21 cellular contexts compared by ENCODE assay signal in the genomic region with DNA sequence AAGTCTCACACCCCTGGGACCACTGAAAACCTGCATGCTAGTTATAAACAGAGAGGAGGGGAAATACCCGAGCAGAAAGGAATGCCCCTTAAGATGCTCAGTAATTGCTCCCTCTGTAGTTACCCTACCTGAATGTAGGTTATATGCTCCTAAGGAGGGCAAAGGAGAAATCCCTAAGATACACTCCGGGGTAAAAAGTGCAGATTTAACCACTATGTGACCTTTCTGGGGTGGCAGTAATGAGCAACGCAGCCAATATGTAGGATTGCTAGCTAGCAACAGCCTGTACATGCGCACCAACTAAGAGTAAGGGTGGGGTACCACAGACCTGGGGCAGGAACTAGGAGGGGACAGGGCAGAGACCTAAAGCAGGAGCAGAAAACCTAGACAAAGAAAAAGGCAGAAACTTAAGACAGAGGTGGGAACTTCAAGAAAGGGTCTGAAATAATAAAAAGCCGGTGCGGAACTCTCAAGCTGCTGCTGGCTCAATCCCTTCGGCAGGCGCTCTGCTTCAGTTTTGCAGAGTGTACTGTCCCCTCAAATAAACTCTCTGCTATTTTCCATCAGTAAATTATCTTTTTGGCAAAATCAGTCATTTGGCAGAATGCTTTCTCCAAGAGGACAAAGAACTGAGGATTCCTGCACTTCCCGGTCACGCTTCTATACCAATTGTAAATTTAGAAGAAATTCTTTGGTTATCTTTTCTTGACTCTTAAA.
A peak's percentile ranks its signal among the peaks of the same experiment; 100 is the strongest.
DNase-seq lines count a peak whose midpoint lies in the region; ATAC-seq, FAIRE-seq and TF ChIP-seq lines count a peak whose summit lies in the region.
"Had no signal": no experiment of that assay in that cellular context is flagged by ENCODE, and none has a peak within 500 bp of the region (broad histone marks: within the 10 kb centered on the region; RNA-seq: fewer than 3 reads in every experiment).

No MANE protein-coding gene starts in this region.

- no peaks in the 10 kb centered on the region for H3K36me3 Mint-ChIP-seq in GM23338 (ENCODE audit: low read depth)
- H3K36me3 Mint-ChIP-seq: CD4-positive, CD25-positive, alpha-beta regulatory T cell; CD8-positive, alpha-beta memory T cell had no signal

- WGBS in testis, 2 donors: 45 to 47% methylated on average over 10 of the region's 10 CpGs

- DNase-seq in GM23338 (ENCODE audit: low spot score): no peak
- DNase-seq in Karpas-422: peak; percentile 60
- peak; percentile 65 for DNase-seq in kidney
- DNase-seq in testis: peak; percentile 32
- DNase-seq in activated CD4-positive, CD25-positive, alpha-beta regulatory T cell (lab: John Stamatoyannopoulos, UW): no peak
- no peak for DNase-seq in foreskin keratinocyte
- DNase-seq: ACHN; BE2C; C1 segment of cervical spinal cord; CD4-positive, CD25-positive, alpha-beta regulatory T cell; CD8-positive, alpha-beta memory T cell; COR-L47; DMS 273 treated with DMSO at 0.1 percent for 48 hours; DMS53; DND-41; EL; HCEC 1CT had no signal

- peaks cover 8% of the 10 kb centered on the region; the same call in 2 of the 3 replicates for H3K4me1 Mint-ChIP-seq in GM23338
- H3K4me1 Mint-ChIP-seq: CD4-positive, CD25-positive, alpha-beta regulatory T cell; CD8-positive, alpha-beta memory T cell had no signal

- H3K9me3 Mint-ChIP-seq in GM23338: no peaks in the 10 kb centered on the region

- H3K27me3 Mint-ChIP-seq in GM23338 (ENCODE audit: insufficient read depth, low read depth, poor library complexity): no peaks in the 10 kb centered on the region
- H3K27me3 Mint-ChIP-seq: CD4-positive, CD25-positive, alpha-beta regulatory T cell; CD8-positive, alpha-beta memory T cell had no signal

- peak; percentile 29; the same call in 1 of the 3 replicates for ATAC-seq in GM23338
- no peak for ATAC-seq in foreskin keratinocyte
- ATAC-seq: GM12878 had no signal

- no peaks in the 10 kb centered on the region for H3F3A ChIP-seq in GM23338 (replicated peaks; ENCODE audit: low read depth)

- no peak overlapping the region for H3K4me3 Mint-ChIP-seq in GM23338
- H3K4me3 Mint-ChIP-seq: CD4-positive, CD25-positive, alpha-beta regulatory T cell; CD8-positive, alpha-beta memory T cell had no signal

- H3K4me2 ChIP-seq in GM23338: no peak overlapping the region
- peak overlapping the region; percentile 13 for H3K4me2 ChIP-seq in Karpas-422 (ENCODE audit: low read depth, low read length, poor library complexity, severe bottlenecking)

- H3K9me2 ChIP-seq in GM23338 (ENCODE audit: insufficient read depth) (peaks cover under 1% of the 10 kb centered on the region; the same call in 1 of the 2 replicates), Karpas-422 (replicated peaks; ENCODE audit: insufficient read depth, low read length) (no peaks in the 10 kb centered on the region)

- H3K27ac ChIP-seq in GM23338 (ENCODE audit: low read depth): no peak overlapping the region
- peak overlapping the region; percentile 80 for H3K27ac ChIP-seq in Karpas-422 (ENCODE audit: low read length)
- no peak overlapping the region for H3K27ac ChIP-seq in kidney (ENCODE audit: low read depth in 2 of 2, low read length in 2 of 2)
- no peak overlapping the region for H3K27ac ChIP-seq in testis
- no peak overlapping the region for H3K27ac ChIP-seq in foreskin keratinocyte
- H3K27ac ChIP-seq: HL-60 had no signal

- H3K79me2 ChIP-seq in GM23338 (replicated peaks; ENCODE audit: insufficient read depth) (no peaks in the 10 kb centered on the region), Karpas-422 (ENCODE audit: low read length) (peaks cover 4% of the 10 kb centered on the region; the same call in 1 of the 2 replicates)

- no peak overlapping the region for H3K27ac Mint-ChIP-seq in GM23338
- H3K27ac Mint-ChIP-seq: CD4-positive, CD25-positive, alpha-beta regulatory T cell; CD8-positive, alpha-beta memory T cell had no signal

- H3K4me1 ChIP-seq in GM23338 (ENCODE audit: insufficient read depth) (no peaks in the 10 kb centered on the region), Karpas-422 (ENCODE audit: low read length) (peaks cover 79% of the 10 kb centered on the region), kidney (ENCODE audit: control insufficient read depth in 1 of 2, insufficient read depth in 1 of 2, low read depth in 1 of 2, low read length in 2 of 2) (no peaks in the 10 kb centered on the region), testis (no peaks in the 10 kb centered on the region), foreskin keratinocyte (no peaks in the 10 kb centered on the region)
- H3K4me1 ChIP-seq: BE2C had no signal

- H3K27me3 ChIP-seq in GM23338 (ENCODE audit: insufficient read depth) (no peaks in the 10 kb centered on the region), Karpas-422 (ENCODE audit: low read length) (no peaks in the 10 kb centered on the region), testis (no peaks in the 10 kb centered on the region), foreskin keratinocyte (no peaks in the 10 kb centered on the region)
- H3K27me3 ChIP-seq: BE2C had no signal

- no peak overlapping the region for H3K4me3 ChIP-seq in GM23338
- no peak overlapping the region for H3K4me3 ChIP-seq in Karpas-422 (ENCODE audit: low read length)
- H3K4me3 ChIP-seq in kidney (ENCODE audit: low read length in 2 of 2): no peak overlapping the region
- no peak overlapping the region for H3K4me3 ChIP-seq in testis
- H3K4me3 ChIP-seq: GM12878 had no signal

- peak overlapping the region; percentile 33 for H3K9ac ChIP-seq in Karpas-422 (ENCODE audit: low read length)
- H3K9ac ChIP-seq in kidney (ENCODE audit: low read length in 2 of 2): no peak overlapping the region

- no peak for TF ChIP-seq POLR2A in testis (IDR thresholded peaks at IDR 0.05)

- no peaks in the 10 kb centered on the region for H3K9me3 ChIP-seq in Karpas-422 (ENCODE audit: low read length)
- peaks cover 0 to 2% of the 10 kb centered on the region in 2 donors for H3K9me3 ChIP-seq in kidney (ENCODE audit: control insufficient read depth in 1 of 2, low read length in 2 of 2)
- no peaks in the 10 kb centered on the region for H3K9me3 ChIP-seq in testis
- H3K9me3 ChIP-seq: BE2C had no signal

- TF ChIP-seq CTCF in GM23338 (conservative IDR thresholded peaks at IDR 0.05; ENCODE audit: low read depth in 2 of 2) (0 out of 4 replicates have a peak, but pooled peaks of 1 of the 2 experiments have one; percentile 17), kidney (IDR thresholded peaks at IDR 0.05; ENCODE audit: borderline replicate concordance, extremely low read depth, insufficient read depth) (no peak), testis (IDR thresholded peaks at IDR 0.05) (no peak), foreskin keratinocyte (conservative IDR thresholded peaks at IDR 0.05) (no peak)

- H2AFZ ChIP-seq in GM23338: peak overlapping the region; percentile 29; the same call in 1 of the 2 replicates
- H2AFZ ChIP-seq in Karpas-422 (ENCODE audit: low read length): peak overlapping the region; percentile 46; the same call in 1 of the 2 replicates

- intact Hi-C loops in kidney (cut with DNase I): no loop called here
- intact Hi-C loops in testis (cut with DNase I; ENCODE audit: low total_unique reads): no loop called here

- H4K20me1 ChIP-seq in GM23338 (replicated peaks; ENCODE audit: insufficient read depth) (no peaks in the 10 kb centered on the region), Karpas-422 (ENCODE audit: insufficient read depth, low read depth, low read length) (no peaks in the 10 kb centered on the region)

- H3K36me3 ChIP-seq in GM23338 (ENCODE audit: insufficient read depth) (no peaks in the 10 kb centered on the region), Karpas-422 (ENCODE audit: insufficient read depth, low read length) (no peaks in the 10 kb centered on the region), kidney (ENCODE audit: control insufficient read depth in 1 of 2, insufficient read depth in 2 of 2, low read length in 2 of 2) (no peaks in the 10 kb centered on the region), testis (ENCODE audit: low read depth, missing control alignments) (no peaks in the 10 kb centered on the region)
- H3K36me3 ChIP-seq: BE2C had no signal

- FAIRE-seq in kidney (lab: Jason Lieb, UNC): no peak
- FAIRE-seq: A204.1, GM12878, H54 had no signal

TF ChIP-seq in GM23338, 12 proteins besides CTCF, POLR2A, EP300 and RAD21 (continues in another document):
- TF ChIP-seq, protein P1, sequence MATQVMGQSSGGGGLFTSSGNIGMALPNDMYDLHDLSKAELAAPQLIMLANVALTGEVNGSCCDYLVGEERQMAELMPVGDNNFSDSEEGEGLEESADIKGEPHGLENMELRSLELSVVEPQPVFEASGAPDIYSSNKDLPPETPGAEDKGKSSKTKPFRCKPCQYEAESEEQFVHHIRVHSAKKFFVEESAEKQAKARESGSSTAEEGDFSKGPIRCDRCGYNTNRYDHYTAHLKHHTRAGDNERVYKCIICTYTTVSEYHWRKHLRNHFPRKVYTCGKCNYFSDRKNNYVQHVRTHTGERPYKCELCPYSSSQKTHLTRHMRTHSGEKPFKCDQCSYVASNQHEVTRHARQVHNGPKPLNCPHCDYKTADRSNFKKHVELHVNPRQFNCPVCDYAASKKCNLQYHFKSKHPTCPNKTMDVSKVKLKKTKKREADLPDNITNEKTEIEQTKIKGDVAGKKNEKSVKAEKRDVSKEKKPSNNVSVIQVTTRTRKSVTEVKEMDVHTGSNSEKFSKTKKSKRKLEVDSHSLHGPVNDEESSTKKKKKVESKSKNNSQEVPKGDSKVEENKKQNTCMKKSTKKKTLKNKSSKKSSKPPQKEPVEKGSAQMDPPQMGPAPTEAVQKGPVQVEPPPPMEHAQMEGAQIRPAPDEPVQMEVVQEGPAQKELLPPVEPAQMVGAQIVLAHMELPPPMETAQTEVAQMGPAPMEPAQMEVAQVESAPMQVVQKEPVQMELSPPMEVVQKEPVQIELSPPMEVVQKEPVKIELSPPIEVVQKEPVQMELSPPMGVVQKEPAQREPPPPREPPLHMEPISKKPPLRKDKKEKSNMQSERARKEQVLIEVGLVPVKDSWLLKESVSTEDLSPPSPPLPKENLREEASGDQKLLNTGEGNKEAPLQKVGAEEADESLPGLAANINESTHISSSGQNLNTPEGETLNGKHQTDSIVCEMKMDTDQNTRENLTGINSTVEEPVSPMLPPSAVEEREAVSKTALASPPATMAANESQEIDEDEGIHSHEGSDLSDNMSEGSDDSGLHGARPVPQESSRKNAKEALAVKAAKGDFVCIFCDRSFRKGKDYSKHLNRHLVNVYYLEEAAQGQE (IDR thresholded peaks at IDR 0.05; ENCODE audit: unreplicated experiment): no peak
- TF ChIP-seq EZH2 (IDR thresholded peaks at IDR 0.05; ENCODE audit: low read depth, unreplicated experiment): no peak
- TF ChIP-seq, protein P2, sequence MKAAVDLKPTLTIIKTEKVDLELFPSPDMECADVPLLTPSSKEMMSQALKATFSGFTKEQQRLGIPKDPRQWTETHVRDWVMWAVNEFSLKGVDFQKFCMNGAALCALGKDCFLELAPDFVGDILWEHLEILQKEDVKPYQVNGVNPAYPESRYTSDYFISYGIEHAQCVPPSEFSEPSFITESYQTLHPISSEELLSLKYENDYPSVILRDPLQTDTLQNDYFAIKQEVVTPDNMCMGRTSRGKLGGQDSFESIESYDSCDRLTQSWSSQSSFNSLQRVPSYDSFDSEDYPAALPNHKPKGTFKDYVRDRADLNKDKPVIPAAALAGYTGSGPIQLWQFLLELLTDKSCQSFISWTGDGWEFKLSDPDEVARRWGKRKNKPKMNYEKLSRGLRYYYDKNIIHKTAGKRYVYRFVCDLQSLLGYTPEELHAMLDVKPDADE (IDR thresholded peaks at IDR 0.05): no peak
- TF ChIP-seq CREB1 (CRISPR knock-in tag; IDR thresholded peaks at IDR 0.05; ENCODE audit: low read depth): no peak
- TF ChIP-seq JUNB (IDR thresholded peaks at IDR 0.05; ENCODE audit: unreplicated experiment): no peak

Comparison
In these comparisons a context has a peak if more than half of its experiments do, and no peak if none do; other contexts are left out.
1. DNase-seq: peak in Karpas-422 (single experiment), kidney (single experiment) and testis (single experiment); none in GM23338 (single experiment), activated CD4-positive, CD25-positive, alpha-beta regulatory T cell (0 of 4) and foreskin keratinocyte (0 of 2).